8 cellular contexts compared by ENCODE assay signal in the genomic region with DNA sequence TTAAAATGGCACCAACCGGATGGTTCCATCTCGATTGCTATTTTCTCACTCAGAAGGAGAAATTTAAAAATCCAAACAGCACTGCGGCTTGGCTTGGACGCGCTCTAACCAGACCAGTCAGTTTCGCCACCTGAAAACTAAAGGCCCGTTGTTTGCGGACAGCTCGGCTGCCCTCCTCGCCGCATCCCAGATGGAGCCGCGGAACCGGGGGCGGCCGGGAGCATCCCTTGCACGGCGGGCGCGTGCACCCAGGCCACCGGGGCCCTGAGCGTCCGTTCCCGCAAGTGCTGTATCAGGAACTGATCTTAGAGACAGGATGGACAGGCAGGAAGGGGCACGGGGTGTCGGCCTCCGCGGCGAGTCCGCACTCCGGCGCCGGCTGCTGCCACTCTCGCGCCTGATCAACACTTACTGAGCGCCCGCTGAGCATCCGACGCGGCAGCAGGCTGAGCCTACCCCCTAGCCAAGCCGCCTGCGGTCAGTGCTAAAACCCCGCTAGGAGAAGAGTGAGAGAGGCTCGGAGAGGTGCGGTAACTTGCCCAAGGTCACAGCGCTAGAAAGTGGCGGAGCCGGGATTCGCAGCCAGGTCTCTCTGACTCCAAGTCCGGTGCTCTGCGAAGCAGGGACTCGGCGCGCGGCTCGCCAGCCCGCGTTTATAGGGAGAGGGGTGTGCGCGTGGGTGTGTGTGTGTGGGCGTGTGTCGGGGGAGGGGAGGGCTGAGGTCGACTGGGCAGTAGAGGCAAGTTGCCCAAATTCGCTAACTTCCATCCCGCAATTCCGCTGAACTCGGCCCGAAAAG. TPM values are rescaled to one million over a fixed set of nuclear protein-coding genes. Genes with fewer than 3 reads are reported as not detected.
DNase-seq lines count a peak whose midpoint lies in the region; ATAC-seq and TF ChIP-seq lines count a peak whose summit lies in the region.

A gene with protein sequence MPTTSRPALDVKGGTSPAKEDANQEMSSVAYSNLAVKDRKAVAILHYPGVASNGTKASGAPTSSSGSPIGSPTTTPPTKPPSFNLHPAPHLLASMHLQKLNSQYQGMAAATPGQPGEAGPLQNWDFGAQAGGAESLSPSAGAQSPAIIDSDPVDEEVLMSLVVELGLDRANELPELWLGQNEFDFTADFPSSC (minus strand): TSS at position 629 of the 799 bp plus-strand sequence. CDS start 3,045 bp downstream, outside the sequence.

- POLR2A ChIA-PET in CD4-positive, alpha-beta memory T cell (lab: Charles Lee; ENCODE audit: partially characterized antibody): no interaction called here

- intact Hi-C loops in CD4-positive, alpha-beta memory T cell (cut with micrococcal nuclease): loop anchor here (2.0 kb wide), 1 partner anchor 29 kb away; a partner anchor contains a TSS

- H3K4me3 ChIP-seq in CD4-positive, alpha-beta memory T cell (ENCODE audit: low read length in 2 of 2): peak within 1 kb of the TSS in 1 of 2 donors; percentile 41
- peak within 1 kb of the TSS; percentile 74 for H3K4me3 ChIP-seq in thoracic aorta

- H3K9me3 ChIP-seq in CD4-positive, alpha-beta memory T cell (ENCODE audit: control insufficient read depth in 1 of 2, low read length in 2 of 2): no peaks in the 10 kb centered on the region
- no peaks in the 10 kb centered on the region for H3K9me3 ChIP-seq in thoracic aorta

- in situ Hi-C loops in KBM-7 (cut with MboI; ENCODE audit: low pct_unique_long_range_greater_than_20kb, low sequenced_read_pairs): loop anchor here (10.0 kb wide), 1 partner anchor 239 kb away; no protein-coding TSS in a partner anchor

- peak; percentile 46 for ATAC-seq in activated naive CD8-positive, alpha-beta T cell treated with anti-CD3 and anti-CD28 coated beads, Interleukin-2, amount 50 U/mL, for 24 hours
- ATAC-seq in thoracic aorta (ENCODE audit: insufficient number of reproducible peaks, low FRiP score, low read depth): no peak
- no peak for ATAC-seq in GM21576 (IDR thresholded peaks at IDR 0.05; ENCODE audit: unreplicated experiment)

- H3K4me1 Mint-ChIP-seq in CD4-positive, alpha-beta memory T cell: peaks cover 16 to 41% (median 24%) of the 10 kb centered on the region in 4 donors
- H3K4me1 Mint-ChIP-seq in activated naive CD8-positive, alpha-beta T cell treated with anti-CD3 and anti-CD28 coated beads, Interleukin-2, amount 50 U/mL, for 24 hours: peaks cover 26% of the 10 kb centered on the region

- peaks cover 24% of the 10 kb centered on the region for H3K4me1 ChIP-seq in CD4-positive, alpha-beta memory T cell (ENCODE audit: insufficient read depth, low read length)
- H3K4me1 ChIP-seq in thoracic aorta (ENCODE audit: control insufficient read depth in 1 of 2, low read depth in 2 of 2): peaks cover 5 to 35% of the 10 kb centered on the region in 2 donors

- peak within 1 kb of the TSS; percentile 86 to 94 (median 90) for H3K4me3 Mint-ChIP-seq in CD4-positive, alpha-beta memory T cell
- peak within 1 kb of the TSS; percentile 74 for H3K4me3 Mint-ChIP-seq in activated naive CD8-positive, alpha-beta T cell treated with anti-CD3 and anti-CD28 coated beads, Interleukin-2, amount 50 U/mL, for 24 hours

- CTCF ChIA-PET in CD4-positive, alpha-beta memory T cell (lab: Charles Lee; ENCODE audit: partially characterized antibody): no interaction called here

- no peak for TF ChIP-seq CTCF in thoracic aorta (IDR thresholded peaks at IDR 0.05)

- no peak within 1 kb of the TSS for H3K27ac ChIP-seq in CD4-positive, alpha-beta memory T cell (ENCODE audit: low read depth, low read length)
- no peak within 1 kb of the TSS for H3K27ac ChIP-seq in thoracic aorta

- peak in 1 of 5 donors; percentile 15 for DNase-seq in CD4-positive, alpha-beta memory T cell
- DNase-seq in KBM-7 (peak; percentile 49), left kidney (ENCODE audit: low read depth, low spot score) (peak; percentile 51), thoracic aorta (ENCODE audit: low spot score) (no peak), GM19240 (ENCODE audit: insufficient read length, low spot score) (no peak), GM19238 (ENCODE audit: insufficient read length, low spot score) (no peak)
- no peak for DNase-seq in activated naive CD8-positive, alpha-beta T cell treated with anti-CD3 and anti-CD28 coated beads, Interleukin-2, amount 50 U/mL, for 24 hours

- peaks cover 5% of the 10 kb centered on the region for H3K27me3 ChIP-seq in CD4-positive, alpha-beta memory T cell (ENCODE audit: insufficient read depth, low read length)
- H3K27me3 ChIP-seq in thoracic aorta (replicated peaks; ENCODE audit: insufficient read depth): no peaks in the 10 kb centered on the region

- H3K36me3 Mint-ChIP-seq in CD4-positive, alpha-beta memory T cell: peaks cover 3 to 4% of the 10 kb centered on the region in 2 donors
- H3K36me3 Mint-ChIP-seq in activated naive CD8-positive, alpha-beta T cell treated with anti-CD3 and anti-CD28 coated beads, Interleukin-2, amount 50 U/mL, for 24 hours (ENCODE audit: low read depth): no peaks in the 10 kb centered on the region

- H3K27ac Mint-ChIP-seq in CD4-positive, alpha-beta memory T cell: peak within 1 kb of the TSS in 4 of 7 donors; percentile 27 to 80 (median 66)
- no peak within 1 kb of the TSS for H3K27ac Mint-ChIP-seq in activated naive CD8-positive, alpha-beta T cell treated with anti-CD3 and anti-CD28 coated beads, Interleukin-2, amount 50 U/mL, for 24 hours

- H3K36me3 ChIP-seq in CD4-positive, alpha-beta memory T cell (ENCODE audit: insufficient read depth, low read length): no peaks in the 10 kb centered on the region
- H3K36me3 ChIP-seq in thoracic aorta: no peaks in the 10 kb centered on the region

- H3K9me3 Mint-ChIP-seq in CD4-positive, alpha-beta memory T cell: peaks cover 0 to 1% (median 0%) of the 10 kb centered on the region in 8 donors
- H3K9me3 Mint-ChIP-seq in activated naive CD8-positive, alpha-beta T cell treated with anti-CD3 and anti-CD28 coated beads, Interleukin-2, amount 50 U/mL, for 24 hours: no peaks in the 10 kb centered on the region

- peaks cover 39 to 49% of the 10 kb centered on the region in 2 donors for H3K27me3 Mint-ChIP-seq in CD4-positive, alpha-beta memory T cell
- H3K27me3 Mint-ChIP-seq in activated naive CD8-positive, alpha-beta T cell treated with anti-CD3 and anti-CD28 coated beads, Interleukin-2, amount 50 U/mL, for 24 hours: peaks cover 55% of the 10 kb centered on the region

RNA-seq across cellular contexts. Expression of the gene that starts here (rescaled TPM):
- total RNA-seq in CD4-positive, alpha-beta memory T cell: not detected
- under 1 TPM in 1 of 2 donors, not detected in 1; 0.58 TPM for polyA plus RNA-seq in CD4-positive, alpha-beta memory T cell
- 1 to 10 TPM in 1 of 2 donors, not detected in 1; 3.7 TPM for total RNA-seq in thoracic aorta

Comparison
In these comparisons a context has a peak if more than half of its experiments do, and no peak if none do; other contexts are left out.
1. DNase-seq: peak in KBM-7 (single experiment) and left kidney (single experiment); none in activated naive CD8-positive, alpha-beta T cell treated with anti-CD3 and anti-CD28 coated beads, Interleukin-2, amount 50 U/mL, for 24 hours (single experiment), thoracic aorta (single experiment), GM19240 (single experiment) and GM19238 (single experiment).